ENCODE assay signal across 1 cellular context in the genomic region with DNA sequence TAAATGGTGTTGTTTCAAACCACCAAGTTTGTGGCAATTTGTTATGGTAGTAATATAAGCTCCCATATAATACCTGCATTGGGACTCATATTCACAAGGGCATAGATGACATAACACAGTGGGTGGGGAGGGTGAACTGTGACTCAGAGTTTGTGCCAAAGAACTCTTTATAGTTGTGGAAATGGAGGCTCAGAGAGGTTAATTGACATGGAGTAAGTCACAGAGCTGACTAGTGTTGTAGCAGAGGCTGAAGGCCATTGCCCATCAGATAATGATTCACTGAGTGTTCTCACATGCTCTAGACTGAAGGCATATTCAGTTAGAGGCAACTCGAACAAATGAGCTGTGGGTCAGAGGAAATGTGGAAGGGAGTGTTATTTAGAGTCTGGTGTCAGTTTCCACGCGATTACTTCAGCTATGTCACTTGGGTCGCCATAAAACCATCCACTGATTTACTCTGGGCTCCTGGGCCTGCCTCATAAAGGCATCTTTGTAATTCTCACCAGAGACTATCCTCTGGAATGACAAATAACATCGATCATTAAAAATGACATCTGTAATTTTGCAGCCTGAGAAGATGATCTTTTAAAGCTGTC.
TF ChIP-seq lines count a peak whose summit lies in the region.

No MANE protein-coding gene starts in this region.

TF ChIP-seq in H1, 55 proteins besides CTCF, POLR2A, EP300 and RAD21 (continued from another document):
- TF ChIP-seq CHD7 (IDR thresholded peaks at IDR 0.05; ENCODE audit: insufficient replicate concordance, low read length) (no peak), YY1 (IDR thresholded peaks at IDR 0.05; ENCODE audit: low read depth, low read length) (no peak), BCL11A (IDR thresholded peaks at IDR 0.05; ENCODE audit: low read depth in 2 of 2, low read length in 2 of 2) (no peak), SIRT6 (IDR thresholded peaks at IDR 0.05; ENCODE audit: low read length) (no peak), ZNF274 (IDR thresholded peaks at IDR 0.05; ENCODE audit: borderline replicate concordance, extremely low read depth, low read length) (no peak), KDM4A (IDR thresholded peaks at IDR 0.05; ENCODE audit: low read depth, low read length, severe bottlenecking) (no peak), RNF2 (IDR thresholded peaks at IDR 0.05; ENCODE audit: borderline replicate concordance, low read depth, low read length, missing control alignments, poor library complexity, severe bottlenecking) (no peak), ASH2L (IDR thresholded peaks at IDR 0.05; ENCODE audit: low read length) (no peak), TAF1 (IDR thresholded peaks at IDR 0.05; ENCODE audit: low read depth, low read length) (no peak), CBX5 (IDR thresholded peaks at IDR 0.05; ENCODE audit: low read depth, low read length) (no peak)
- TF ChIP-seq, protein P1, sequence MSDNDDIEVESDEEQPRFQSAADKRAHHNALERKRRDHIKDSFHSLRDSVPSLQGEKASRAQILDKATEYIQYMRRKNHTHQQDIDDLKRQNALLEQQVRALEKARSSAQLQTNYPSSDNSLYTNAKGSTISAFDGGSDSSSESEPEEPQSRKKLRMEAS (IDR thresholded peaks at IDR 0.05), result no peak
